11 cellular contexts compared by ENCODE assay signal in the genomic region with DNA sequence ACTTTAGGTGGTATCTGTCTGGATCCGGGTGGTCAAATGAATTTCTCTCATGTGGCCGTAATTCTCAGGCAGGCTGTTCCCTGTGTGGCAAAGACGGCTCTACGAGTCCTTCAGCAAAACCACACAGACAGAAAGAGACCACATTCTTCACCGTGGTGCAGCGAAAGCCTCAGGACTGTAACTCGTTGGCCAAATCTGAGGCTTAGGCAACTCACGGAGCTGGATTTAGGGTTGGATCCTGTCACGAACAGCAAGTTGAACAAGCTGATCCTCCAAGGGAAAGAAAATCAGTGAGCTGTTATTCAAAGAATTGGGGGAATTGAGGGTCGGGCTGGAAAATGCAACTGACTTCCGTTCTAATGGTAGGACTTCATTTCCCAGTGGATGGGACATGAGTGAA.
"Had no signal": no experiment of that assay in that cellular context is flagged by ENCODE, and none has a peak within 500 bp of the region (broad histone marks: within the 10 kb centered on the region; RNA-seq: fewer than 3 reads in every experiment).

No MANE protein-coding gene starts in this region.

- H3K27ac ChIP-seq: epithelial cell of prostate had no signal

- FAIRE-seq: urothelium cell line had no signal

- DNase-seq: activated CD4-positive, alpha-beta memory T cell treated with anti-CD3 and anti-CD28 coated beads, Interleukin-2, amount 10 ng/mL, durations not matched to agents 7 days and 5 days; activated naive CD8-positive, alpha-beta T cell treated with anti-CD3 and anti-CD28 coated beads, Interleukin-2, amount 10 ng/mL, durations not matched to agents 7 days and 5 days; activated T-cell treated with anti-CD3 and anti-CD28 coated beads, Interleukin-2, amount 50 U/mL, for 48 hours; cortex of kidney; effector memory CD4-positive, alpha-beta T cell; stimulated activated CD4-positive, alpha-beta T cell treated with anti-CD3 and anti-CD28 coated beads, Interleukin-12 subunit alpha, Interleukin-12 subunit beta, amount 100 ng/mL, for 4 hours; stimulated activated naive CD4-positive, alpha-beta T cell treated with Interleukin-2 at 50 U/mL for 16 hours; T-helper 9 cell had no signal

- ATAC-seq: sciatic nerve had no signal
